Comparison of ENCODE assay signal across 3 cellular contexts in genomic region chr6:14130431-14131075, GRCh38.
TF ChIP-seq lines count a peak whose summit lies in the region.

No MANE protein-coding gene starts in this region.

TF ChIP-seq in GM23338, 12 proteins besides CTCF, POLR2A, EP300 and RAD21 (continues in another document):
- no peak for TF ChIP-seq ZNF331 (CRISPR knock-in tag; IDR thresholded peaks at IDR 0.05; ENCODE audit: low read depth)
- no peak for TF ChIP-seq EZH2 (IDR thresholded peaks at IDR 0.05; ENCODE audit: low read depth, unreplicated experiment)
- TF ChIP-seq NANOG (IDR thresholded peaks at IDR 0.05; ENCODE audit: borderline replicate concordance): no peak
- TF ChIP-seq POLR2AphosphoS5 (IDR thresholded peaks at IDR 0.05; ENCODE audit: low read depth): no peak
- TF ChIP-seq ETS1 (IDR thresholded peaks at IDR 0.05): no peak

TF ChIP-seq in H1, 55 proteins besides CTCF, POLR2A, EP300 and RAD21:
- TF ChIP-seq JUN (IDR thresholded peaks at IDR 0.05; ENCODE audit: low read depth, low read length): no peak
- no peak for TF ChIP-seq TEAD4 (IDR thresholded peaks at IDR 0.05; ENCODE audit: low read depth, low read length)
- no peak for TF ChIP-seq EZH2 (IDR thresholded peaks at IDR 0.05; ENCODE audit: low read depth, low read length, severe bottlenecking)
- TF ChIP-seq CHD7 (IDR thresholded peaks at IDR 0.05; ENCODE audit: insufficient replicate concordance, low read length): no peak
- no peak for TF ChIP-seq MAFK (IDR thresholded peaks at IDR 0.05; ENCODE audit: low read depth, low read length)
- TF ChIP-seq CTBP2 (IDR thresholded peaks at IDR 0.05; ENCODE audit: borderline replicate concordance, insufficient read depth, insufficient read length, low read length): no peak
- TF ChIP-seq NRF1 (IDR thresholded peaks at IDR 0.05; ENCODE audit: low read depth, low read length): no peak
- TF ChIP-seq HDAC6 (IDR thresholded peaks at IDR 0.05; ENCODE audit: low read depth, low read length): no peak
- TF ChIP-seq RBBP5 (IDR thresholded peaks at IDR 0.05; ENCODE audit: borderline replicate concordance, low read depth, low read length): no peak

TF ChIP-seq in HEK293T, 16 proteins besides CTCF, POLR2A, EP300 and RAD21:
- TF ChIP-seq FOXK2 (IDR thresholded peaks at IDR 0.05): no peak
- TF ChIP-seq HDGF (IDR thresholded peaks at IDR 0.05; ENCODE audit: borderline replicate concordance): no peak
- no peak for TF ChIP-seq FOXA1 (IDR thresholded peaks at IDR 0.05)
- TF ChIP-seq BHLHE40 (IDR thresholded peaks at IDR 0.05; ENCODE audit: borderline replicate concordance): no peak
- no peak for TF ChIP-seq ELF4 (IDR thresholded peaks at IDR 0.05)
- TF ChIP-seq, protein P1, sequence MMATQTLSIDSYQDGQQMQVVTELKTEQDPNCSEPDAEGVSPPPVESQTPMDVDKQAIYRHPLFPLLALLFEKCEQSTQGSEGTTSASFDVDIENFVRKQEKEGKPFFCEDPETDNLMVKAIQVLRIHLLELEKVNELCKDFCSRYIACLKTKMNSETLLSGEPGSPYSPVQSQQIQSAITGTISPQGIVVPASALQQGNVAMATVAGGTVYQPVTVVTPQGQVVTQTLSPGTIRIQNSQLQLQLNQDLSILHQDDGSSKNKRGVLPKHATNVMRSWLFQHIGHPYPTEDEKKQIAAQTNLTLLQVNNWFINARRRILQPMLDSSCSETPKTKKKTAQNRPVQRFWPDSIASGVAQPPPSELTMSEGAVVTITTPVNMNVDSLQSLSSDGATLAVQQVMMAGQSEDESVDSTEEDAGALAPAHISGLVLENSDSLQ (IDR thresholded peaks at IDR 0.05): no peak
- no peak for TF ChIP-seq NFRKB (IDR thresholded peaks at IDR 0.05)
TF ChIP-seq in HEK293T: peak in this region for 0.
